In the genomic region with DNA sequence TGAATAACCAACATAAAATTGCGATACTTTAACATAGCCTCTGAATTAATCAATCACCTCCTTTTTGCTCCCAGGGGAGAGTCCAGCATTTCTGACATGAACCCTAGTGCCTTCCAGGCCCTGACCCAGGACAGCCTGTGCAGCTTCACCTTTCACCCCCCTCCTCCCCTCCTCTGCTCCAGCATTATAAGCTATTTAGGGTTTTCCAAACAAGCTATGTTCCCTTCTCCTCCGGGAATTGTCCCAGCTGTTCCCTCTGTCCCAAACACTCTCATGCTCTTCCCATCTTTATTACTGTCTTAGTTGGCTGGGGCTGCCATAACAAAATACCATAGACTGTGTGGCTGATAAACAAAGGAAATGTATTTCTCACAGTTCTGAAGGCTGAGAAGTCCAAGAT, we compare ENCODE assay signal across 19 cellular contexts.
"Had no signal": no experiment of that assay in that cellular context is flagged by ENCODE, and none has a peak within 500 bp of the region (broad histone marks: within the 10 kb centered on the region; RNA-seq: fewer than 3 reads in every experiment).

No MANE protein-coding gene starts in this region.

- H3K36me3 ChIP-seq: adrenal gland, esophagus muscularis mucosa, pancreas, sigmoid colon had no signal

- FAIRE-seq: bronchial epithelial cell, endothelial cell of umbilical vein, pancreas had no signal

- H3K27me3 Mint-ChIP-seq: activated naive CD4-positive, alpha-beta T cell treated with anti-CD3 and anti-CD28 coated beads, Interleukin-2, amount 50 U/mL, for 24 hours; stimulated activated memory B cell treated with anti-CD40 and anti-IgM and Interleukin-4, amounts not matched to agents 10 μg/mL and 1 μg/mL and 100 μg/mL, for 72 hours had no signal

- H3K27me3 ChIP-seq: adrenal gland, esophagus muscularis mucosa, pancreas, sigmoid colon, spleen had no signal

- H3K4me1 ChIP-seq: pancreas, sigmoid colon, spleen had no signal

- H3K27ac ChIP-seq: adrenal gland, esophagus muscularis mucosa, hepatocyte, pancreas, sigmoid colon, spleen had no signal

- H3K9me3 Mint-ChIP-seq: activated naive CD4-positive, alpha-beta T cell treated with anti-CD3 and anti-CD28 coated beads, Interleukin-2, amount 50 U/mL, for 24 hours; activated T-cell treated with anti-CD3 and anti-CD28 coated beads, Interleukin-2, amount 50 U/mL, for 72 hours; dendritic cell treated with granulocyte-macrophage colony-stimulating factor and Interleukin-4, amounts not matched to agents 40 ng/mL and 50 ng/mL, for 4 days; stimulated activated memory B cell treated with anti-CD40 and anti-IgM and Interleukin-4, amounts not matched to agents 10 μg/mL and 1 μg/mL and 100 μg/mL, for 72 hours; T-helper 1 cell treated with Interleukin-12 subunit alpha and Interleukin-12 subunit beta and Interleukin-4 antibody, amounts not matched to agents 30 μg/mL and 1 μg/mL, for 36 hours had no signal

- H3K4me3 Mint-ChIP-seq: activated naive CD4-positive, alpha-beta T cell treated with anti-CD3 and anti-CD28 coated beads, Interleukin-2, amount 50 U/mL, for 24 hours; activated T-cell treated with anti-CD3 and anti-CD28 coated beads, Interleukin-2, amount 50 U/mL, for 72 hours; dendritic cell treated with granulocyte-macrophage colony-stimulating factor and Interleukin-4, amounts not matched to agents 40 ng/mL and 50 ng/mL, for 4 days; stimulated activated memory B cell treated with anti-CD40 and anti-IgM and Interleukin-4, amounts not matched to agents 10 μg/mL and 1 μg/mL and 100 μg/mL, for 72 hours; T-helper 1 cell treated with Interleukin-12 subunit alpha and Interleukin-12 subunit beta and Interleukin-4 antibody, amounts not matched to agents 30 μg/mL and 1 μg/mL, for 36 hours had no signal

- H3K27ac Mint-ChIP-seq: activated naive CD4-positive, alpha-beta T cell treated with anti-CD3 and anti-CD28 coated beads, Interleukin-2, amount 50 U/mL, for 24 hours; activated T-cell treated with anti-CD3 and anti-CD28 coated beads, Interleukin-2, amount 50 U/mL, for 72 hours; dendritic cell treated with granulocyte-macrophage colony-stimulating factor and Interleukin-4, amounts not matched to agents 40 ng/mL and 50 ng/mL, for 4 days; stimulated activated memory B cell treated with anti-CD40 and anti-IgM and Interleukin-4, amounts not matched to agents 10 μg/mL and 1 μg/mL and 100 μg/mL, for 72 hours; T-helper 1 cell treated with Interleukin-12 subunit alpha and Interleukin-12 subunit beta and Interleukin-4 antibody, amounts not matched to agents 30 μg/mL and 1 μg/mL, for 36 hours had no signal

- H3K36me3 Mint-ChIP-seq: activated naive CD4-positive, alpha-beta T cell treated with anti-CD3 and anti-CD28 coated beads, Interleukin-2, amount 50 U/mL, for 24 hours had no signal

- H3K4me1 Mint-ChIP-seq: activated naive CD4-positive, alpha-beta T cell treated with anti-CD3 and anti-CD28 coated beads, Interleukin-2, amount 50 U/mL, for 24 hours had no signal

- H3K4me3 ChIP-seq: adrenal gland, esophagus muscularis mucosa, hepatocyte, pancreas, sigmoid colon, spleen had no signal

- H3K9me3 ChIP-seq: adrenal gland, esophagus muscularis mucosa, pancreas, sigmoid colon, spleen had no signal

- ATAC-seq: activated T-cell treated with anti-CD3 and anti-CD28 coated beads, Interleukin-2, amount 50 U/mL, for 72 hours; pancreas; stimulated activated memory B cell treated with anti-CD40 and anti-IgM and Interleukin-4, amounts not matched to agents 10 μg/mL and 1 μg/mL and 100 μg/mL, for 72 hours had no signal

- DNase-seq: activated CD4-positive, alpha-beta T cell treated with anti-CD3 and anti-CD28 coated beads, Interleukin-2, amount 50 U/mL, for 1 hour; activated CD4-positive, CD25-positive, alpha-beta regulatory T cell treated with anti-CD3 and anti-CD28 coated beads, Interleukin-2, amount 50 U/mL, for 72 hours; activated gamma-delta T cell; activated T-cell treated with anti-CD3 and anti-CD28 coated beads, Interleukin-2, amount 50 U/mL, for 72 hours; effector CD8-positive, alpha-beta T cell; mammary epithelial cell; pancreas; sigmoid colon; spleen; stimulated activated CD4-positive, alpha-beta T cell treated with anti-CD3 and anti-CD28 coated beads, Interleukin-4, amount 100 ng/mL, for 4 hours had no signal
